Comparison of ENCODE assay signal across 15 cellular contexts in the genomic region with DNA sequence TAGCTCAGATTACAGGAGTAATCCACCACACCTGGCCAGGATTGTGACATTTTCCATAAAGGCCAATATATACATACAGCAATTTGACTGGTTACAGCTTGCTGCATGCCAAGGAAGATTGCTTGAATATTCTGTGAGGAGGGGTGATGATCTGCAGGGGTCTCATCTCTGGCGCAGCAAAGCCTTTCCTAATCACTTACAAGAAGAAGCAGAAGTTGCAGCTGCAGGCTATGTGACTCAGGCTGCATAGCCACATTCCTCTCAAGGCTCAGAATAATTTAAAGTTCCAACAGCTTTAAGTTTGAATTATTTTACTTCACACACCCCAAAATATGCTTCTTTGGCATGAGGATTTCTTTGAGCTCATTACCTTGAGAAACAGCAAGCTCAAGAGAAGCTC. TPM values are rescaled to one million over a fixed set of nuclear protein-coding genes. Genes with fewer than 3 reads are reported as not detected.
A peak's percentile ranks its signal among the peaks of the same experiment; 100 is the strongest.
DNase-seq lines count a peak whose midpoint lies in the region; ATAC-seq and TF ChIP-seq lines count a peak whose summit lies in the region.
"Had no signal": no experiment of that assay in that cellular context is flagged by ENCODE, and none has a peak within 500 bp of the region (broad histone marks: within the 10 kb centered on the region; RNA-seq: fewer than 3 reads in every experiment).

No MANE protein-coding gene starts in this region.

- intact Hi-C loops in mammary epithelial cell (cut with micrococcal nuclease): no loop called here
- intact Hi-C loops in breast epithelium (cut with DNase I; ENCODE audit: low total_unique reads): no loop called here

- H3K27me3 Mint-ChIP-seq in T-cell (peaks cover 14 to 19% of the 10 kb centered on the region in 2 donors), chondrocyte (ENCODE audit: low read depth) (peaks cover 56% of the 10 kb centered on the region)

- dilution Hi-C loops in mammary epithelial cell (cut with HindIII; ENCODE audit: low sequenced_read_pairs): no loop called here

- no peak overlapping the region for H3K4me2 ChIP-seq in mammary epithelial cell (ENCODE audit: insufficient read depth, low read depth, low read length)

- BruUV-seq in mammary epithelial cell (replicated peaks; lab: Mats Ljungman, UMichigan): no TSS peak

- no peak for ATAC-seq in T-cell (replicated peaks in 1 of 4)
- ATAC-seq: HCT116 had no signal

- TF ChIP-seq POLR2A in breast epithelium (IDR thresholded peaks at IDR 0.05): no peak

- no peaks in the 10 kb centered on the region for H3K36me3 ChIP-seq in mammary epithelial cell (ENCODE audit: insufficient read depth, low read length)
- H3K36me3 ChIP-seq in breast epithelium: no peaks in the 10 kb centered on the region
- H3K36me3 ChIP-seq in adipocyte (ENCODE audit: control insufficient read depth, insufficient read depth, low read length, severe bottlenecking): no peaks in the 10 kb centered on the region

- no peak overlapping the region for H2AFZ ChIP-seq in mammary epithelial cell (ENCODE audit: low read depth, low read length)
- H2AFZ ChIP-seq: GM23248 had no signal

- H3K79me2 ChIP-seq in mammary epithelial cell (ENCODE audit: insufficient read depth, low read length): no peaks in the 10 kb centered on the region

- 0% methylated on average over 1 of the region's 1 CpG for WGBS in mammary epithelial cell (ENCODE audit: low coverage, missing lambda C conversion rate)

- H3K27ac ChIP-seq in mammary epithelial cell (ENCODE audit: insufficient read depth, low read depth, low read length) (no peak overlapping the region), breast epithelium (no peak overlapping the region)
- H3K27ac ChIP-seq: GM23248, HL-60 had no signal

- TF ChIP-seq CTCF in mammary epithelial cell (conservative IDR thresholded peaks at IDR 0.05 in 1 of 2, IDR thresholded peaks at IDR 0.05 in 1 of 2; ENCODE audit: extremely low read depth in 1 of 2, insufficient read depth in 1 of 2, low read depth in 1 of 2, low read length in 2 of 2) (no peak), breast epithelium (IDR thresholded peaks at IDR 0.05) (no peak), chondrocyte (IDR thresholded peaks at IDR 0.05) (no peak)

- no peaks in the 10 kb centered on the region for H4K20me1 ChIP-seq in mammary epithelial cell (ENCODE audit: insufficient read depth, low read length)

- H3K4me3 ChIP-seq in mammary epithelial cell (replicated peaks in 1 of 3; ENCODE audit: insufficient read depth in 1 of 3, low read depth in 2 of 3, low read length in 3 of 3) (no peak overlapping the region), breast epithelium (no peak overlapping the region), adipocyte (ENCODE audit: low read length) (no peak overlapping the region)
- H3K4me3 ChIP-seq: GM23248 had no signal

- H3K9me3 Mint-ChIP-seq in T-cell: no peaks in the 10 kb centered on the region
- H3K9me3 Mint-ChIP-seq in chondrocyte (ENCODE audit: low read depth): no peaks in the 10 kb centered on the region
- H3K9me3 Mint-ChIP-seq: CD4-positive, alpha-beta T cell had no signal

- DNase-seq in mammary epithelial cell (peak; percentile 10), breast epithelium (ENCODE audit: low spot score in 2 of 2) (no peak), adipocyte (ENCODE audit: low read depth) (peak; percentile 8), iris pigment epithelial cell (ENCODE audit: low read depth) (peak; percentile 10), nucleus accumbens (lab: John Stamatoyannopoulos, UW) (no peak), T-cell (no peak), chondrocyte (ENCODE audit: low spot score) (no peak)
- DNase-seq: C1 segment of cervical spinal cord; CD4-positive, alpha-beta T cell; DMS79; EL; GM23248 had no signal

- H3K9me3 ChIP-seq in mammary epithelial cell (replicated peaks; ENCODE audit: insufficient read depth, low read length): no peaks in the 10 kb centered on the region
- no peaks in the 10 kb centered on the region for H3K9me3 ChIP-seq in breast epithelium
- H3K9me3 ChIP-seq in adipocyte (ENCODE audit: control insufficient read depth, low read length): no peaks in the 10 kb centered on the region

- no peaks in the 10 kb centered on the region for H3K4me1 Mint-ChIP-seq in T-cell
- H3K4me1 Mint-ChIP-seq in chondrocyte (ENCODE audit: low read depth): no peaks in the 10 kb centered on the region
- H3K4me1 Mint-ChIP-seq: B cell had no signal

- no peak overlapping the region for H3K4me3 Mint-ChIP-seq in T-cell
- no peak overlapping the region for H3K4me3 Mint-ChIP-seq in chondrocyte (ENCODE audit: unreplicated experiment)
- H3K4me3 Mint-ChIP-seq: B cell; CD4-positive, alpha-beta T cell had no signal

- H3K27ac Mint-ChIP-seq in T-cell (no peak overlapping the region), chondrocyte (ENCODE audit: unreplicated experiment) (no peak overlapping the region)
- H3K27ac Mint-ChIP-seq: B cell; CD4-positive, alpha-beta T cell had no signal

- no peaks in the 10 kb centered on the region for H3K36me3 Mint-ChIP-seq in T-cell
- no peaks in the 10 kb centered on the region for H3K36me3 Mint-ChIP-seq in chondrocyte (ENCODE audit: low read depth)

- no peak overlapping the region for H3K9ac ChIP-seq in mammary epithelial cell (ENCODE audit: insufficient read depth, low read length)
- no peak overlapping the region for H3K9ac ChIP-seq in adipocyte (ENCODE audit: low read length)
- H3K9ac ChIP-seq: GM23248 had no signal

- CTCF ChIA-PET in mammary epithelial cell (lab: Charles Lee; ENCODE audit: low non-redundant PET): no interaction called here
- CTCF ChIA-PET in T-cell (lab: Charles Lee): interaction anchor here in 1 of 2 donors (0.5 kb wide), 1 partner anchor 275 kb away, joined by 3 read pairs; no protein-coding TSS in a partner anchor

- H3K4me1 ChIP-seq in mammary epithelial cell (ENCODE audit: insufficient read depth, low read length) (peaks cover 3% of the 10 kb centered on the region), breast epithelium (no peaks in the 10 kb centered on the region), adipocyte (ENCODE audit: control insufficient read depth, insufficient read depth, low read length) (no peaks in the 10 kb centered on the region)

- in situ Hi-C loops in mammary epithelial cell (cut with MboI; ENCODE audit: low sequenced_read_pairs in 2 of 2): no loop called here

- no peaks in the 10 kb centered on the region for H3K27me3 ChIP-seq in mammary epithelial cell (ENCODE audit: insufficient read depth, low read length)
- peaks cover 0 to 10% of the 10 kb centered on the region in 2 donors for H3K27me3 ChIP-seq in breast epithelium
- peaks cover 62% of the 10 kb centered on the region for H3K27me3 ChIP-seq in adipocyte (replicated peaks; ENCODE audit: control insufficient read depth, insufficient read depth, low read length)

- POLR2A ChIA-PET in T-cell (lab: Charles Lee): no interaction called here

RNA-seq across cellular contexts. Expression of gene RASGEF1A, which starts 11.4 kb away (rescaled TPM):
- total RNA-seq in mammary epithelial cell: 1 to 10 TPM in 1 of 2 donors, not detected in 1; 4.7 TPM
- polyA plus RNA-seq in mammary epithelial cell: 0.79 TPM
- polyA minus RNA-seq in mammary epithelial cell: not detected
- 10 to 100 TPM in 2 of 3 donors, 1 to 10 TPM in 1; 1.1 to 15.8 (median 11.5) TPM for total RNA-seq in breast epithelium
- 1 to 10 TPM; 2.2 to 6.9 (median 5.6) TPM for total RNA-seq in T-cell
- total RNA-seq in chondrocyte: 0.05 to 0.18 TPM in 2 of 3 replicates, not detected in the other
- polyA plus RNA-seq: GM23248 had no signal

Comparison
In these comparisons a context has a peak if more than half of its experiments do, and no peak if none do; other contexts are left out.
1. DNase-seq: peak in mammary epithelial cell (single experiment), adipocyte (single experiment) and iris pigment epithelial cell (single experiment); none in breast epithelium (0 of 2), nucleus accumbens (0 of 56), T-cell (0 of 34) and chondrocyte (single experiment).